Comparison of ENCODE assay signal across 8 cellular contexts in genomic region chr7:78018541-78019456, GRCh38.
DNase-seq lines count a peak whose midpoint lies in the region; ATAC-seq and TF ChIP-seq lines count a peak whose summit lies in the region.

No MANE protein-coding gene starts in this region.

- H3K4me1 Mint-ChIP-seq in osteocyte (ENCODE audit: unreplicated experiment), result peaks cover 18% of the 10 kb centered on the region

- DNase-seq in COLO668 (lab: John Stamatoyannopoulos, UW; ENCODE audit: unreplicated experiment) (peak; percentile 71), NCI-H1092 (lab: John Stamatoyannopoulos, UW) (peak; percentile 42), foreskin keratinocyte (peak in 1 of 2 donors; percentile 16), osteocyte (ENCODE audit: extremely low spot score, unreplicated experiment) (no peak), iPS-NIHi11 (ENCODE audit: low spot score) (no peak), NCI-H128 (lab: John Stamatoyannopoulos, UW; ENCODE audit: unreplicated experiment) (no peak)
- peak; percentile 59 for DNase-seq in activated CD8-positive, alpha-beta memory T cell treated with anti-CD3 and anti-CD28 coated beads, Interleukin-2, amount 50 U/mL, for 48 hours

- peaks cover 36% of the 10 kb centered on the region for H3K27me3 ChIP-seq in foreskin keratinocyte

- H3K27ac ChIP-seq in foreskin keratinocyte, result no peak overlapping the region

- ATAC-seq in GM21786 (IDR thresholded peaks at IDR 0.05; ENCODE audit: unreplicated experiment) (peak; percentile 3), foreskin keratinocyte (peak; percentile 21)

- H3K4me3 Mint-ChIP-seq in osteocyte (ENCODE audit: unreplicated experiment), result peak overlapping the region; percentile 72

- TF ChIP-seq CTCF in foreskin keratinocyte (conservative IDR thresholded peaks at IDR 0.05), result no peak
- no peak for TF ChIP-seq CTCF in osteocyte (IDR thresholded peaks at IDR 0.05)

- no peaks in the 10 kb centered on the region for H3K9me3 Mint-ChIP-seq in osteocyte (ENCODE audit: unreplicated experiment)

- peaks cover 7% of the 10 kb centered on the region for H3K4me1 ChIP-seq in foreskin keratinocyte

- H3K27ac Mint-ChIP-seq in osteocyte (ENCODE audit: unreplicated experiment), result peak overlapping the region; percentile 86

- peaks cover 13% of the 10 kb centered on the region for H3K27me3 Mint-ChIP-seq in osteocyte (ENCODE audit: unreplicated experiment)

- H3K36me3 Mint-ChIP-seq in osteocyte (ENCODE audit: unreplicated experiment), result no peaks in the 10 kb centered on the region

Comparison
In these comparisons a context has a peak if more than half of its experiments do, and no peak if none do; other contexts are left out.
1. DNase-seq: peak in COLO668 (single experiment), NCI-H1092 (single experiment) and activated CD8-positive, alpha-beta memory T cell treated with anti-CD3 and anti-CD28 coated beads, Interleukin-2, amount 50 U/mL, for 48 hours (single experiment); none in osteocyte (single experiment), iPS-NIHi11 (single experiment) and NCI-H128 (single experiment).